In the genomic region with DNA sequence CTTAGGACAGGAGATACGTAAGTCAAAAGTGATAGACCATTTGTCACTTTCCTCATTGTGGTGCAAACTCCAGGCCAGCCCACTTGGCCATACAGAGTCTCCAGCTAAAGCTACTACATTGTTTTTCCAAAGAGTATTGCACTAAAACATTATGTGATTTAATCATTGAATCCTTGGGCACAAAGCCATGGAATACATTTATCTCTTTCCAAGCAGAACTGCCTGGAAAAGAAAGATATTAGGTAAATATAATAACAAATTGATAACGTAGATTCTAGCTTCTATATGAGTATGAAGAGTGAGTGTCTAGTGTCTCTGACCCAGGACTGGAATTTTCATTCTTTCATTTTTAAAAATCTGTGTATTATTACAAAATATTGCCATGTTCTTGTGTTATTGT, we compare ENCODE assay signal across 35 cellular contexts.
"Had no signal": no experiment of that assay in that cellular context is flagged by ENCODE, and none has a peak within 500 bp of the region (broad histone marks: within the 10 kb centered on the region; RNA-seq: fewer than 3 reads in every experiment).

No MANE protein-coding gene starts in this region.

- DNase-seq: Karpas-422, Kasumi-1, MG63, MM.1S, MV-4-11, NCI-H1048, NCI-H1092, NCI-H1092 treated with DMSO at 0.1 percent for 48 hours, NCI-H1105, NCI-H1105 treated with DMSO at 0.1 percent for 48 hours, NCI-H1417, NCI-H1417 treated with DMSO at 0.1 percent for 48 hours, NCI-H1436, NCI-H1436 treated with DMSO at 0.1 percent for 48 hours, NCI-H146, NCI-H1694, NCI-H1694 treated with DMSO at 0.1 percent for 48 hours, NCI-H187, NCI-H187 treated with DMSO at 0.1 percent for 48 hours, NCI-H1930, NCI-H2029, NCI-H2029 treated with DMSO at 0.1 percent for 48 hours, NCI-H2081, NCI-H2081 treated with DMSO at 0.1 percent for 48 hours, NCI-H2107, NCI-H2171, NCI-H2171 treated with DMSO at 0.1 percent for 48 hours, NCI-H2227 treated with DMSO at 0.1 percent for 48 hours, NCI-H226, NCI-H345, NCI-H446, NCI-H446 treated with DMSO at 0.1 percent for 48 hours, NCI-H510A, NCI-H510A treated with DMSO at 0.1 percent for 48 hours had no signal

- H3K4me2 ChIP-seq: KMS-11 had no signal

- H3K9me3 ChIP-seq: MG63 had no signal

- H3K27ac ChIP-seq: KMS-11 had no signal

- H3K27me3 ChIP-seq: MG63 had no signal

- H3K4me3 ChIP-seq: MG63 had no signal

- H3K9ac ChIP-seq: KMS-11 had no signal

- H3K36me3 ChIP-seq: MG63 had no signal
